In genomic region chr15:34214135-34214534, GRCh38 we compare ENCODE assay signal across 19 cellular contexts.
"Had no signal": no experiment of that assay in that cellular context is flagged by ENCODE, and none has a peak within 500 bp of the region (broad histone marks: within the 10 kb centered on the region; RNA-seq: fewer than 3 reads in every experiment).

No MANE protein-coding gene starts in this region.

- H3K4me3 ChIP-seq: body of pancreas, esophagus squamous epithelium, hepatocyte had no signal

- DNase-seq: activated CD4-positive, alpha-beta T cell treated with anti-CD3 and anti-CD28 coated beads for 48 hours; activated CD8-positive, alpha-beta memory T cell treated with anti-CD3 and anti-CD28 coated beads for 24 hours; activated gamma-delta T cell treated with Interleukin-2 at 50 U/mL for 16 hours; activated naive CD8-positive, alpha-beta T cell treated with anti-CD3 and anti-CD28 coated beads for 36 hours; amygdala; body of pancreas; caudate nucleus; esophagus squamous epithelium; islet precursor cell; mammary epithelial cell; naive thymus-derived CD4-positive, alpha-beta T cell; posterior cingulate gyrus; retina; T-helper 17 cell had no signal

- H3K4me1 Mint-ChIP-seq: activated naive CD8-positive, alpha-beta T cell treated with anti-CD3 and anti-CD28 coated beads for 36 hours; T-helper 17 cell had no signal

- H3K9me3 ChIP-seq: body of pancreas, esophagus squamous epithelium, neutrophil had no signal

- H2AFZ ChIP-seq: hepatocyte had no signal

- FAIRE-seq: colon had no signal

- H3K4me2 ChIP-seq: hepatocyte had no signal

- H3K27ac Mint-ChIP-seq: activated naive CD8-positive, alpha-beta T cell treated with anti-CD3 and anti-CD28 coated beads for 36 hours; naive thymus-derived CD4-positive, alpha-beta T cell; stimulated activated memory B cell treated with anti-CD40 and anti-IgM and Interleukin-4, amounts not matched to agents 10 μg/mL and 1 μg/mL and 100 μg/mL, for 72 hours; T-helper 17 cell had no signal

- H3K4me3 Mint-ChIP-seq: activated naive CD8-positive, alpha-beta T cell treated with anti-CD3 and anti-CD28 coated beads for 36 hours; naive thymus-derived CD4-positive, alpha-beta T cell; stimulated activated memory B cell treated with anti-CD40 and anti-IgM and Interleukin-4, amounts not matched to agents 10 μg/mL and 1 μg/mL and 100 μg/mL, for 72 hours; T-helper 17 cell had no signal

- H3K9me3 Mint-ChIP-seq: activated naive CD8-positive, alpha-beta T cell treated with anti-CD3 and anti-CD28 coated beads for 36 hours; naive thymus-derived CD4-positive, alpha-beta T cell; stimulated activated memory B cell treated with anti-CD40 and anti-IgM and Interleukin-4, amounts not matched to agents 10 μg/mL and 1 μg/mL and 100 μg/mL, for 72 hours had no signal

- H3K27me3 Mint-ChIP-seq: activated naive CD8-positive, alpha-beta T cell treated with anti-CD3 and anti-CD28 coated beads for 36 hours; stimulated activated memory B cell treated with anti-CD40 and anti-IgM and Interleukin-4, amounts not matched to agents 10 μg/mL and 1 μg/mL and 100 μg/mL, for 72 hours had no signal

- ATAC-seq: body of pancreas; left lobe of liver; naive thymus-derived CD4-positive, alpha-beta T cell; stimulated activated memory B cell treated with anti-CD40 and anti-IgM and Interleukin-4, amounts not matched to agents 10 μg/mL and 1 μg/mL and 100 μg/mL, for 72 hours; T-helper 17 cell had no signal

- H3K27ac ChIP-seq: body of pancreas, esophagus squamous epithelium, hepatocyte, neutrophil had no signal

- H3K36me3 Mint-ChIP-seq: activated naive CD8-positive, alpha-beta T cell treated with anti-CD3 and anti-CD28 coated beads for 36 hours; naive thymus-derived CD4-positive, alpha-beta T cell; stimulated activated memory B cell treated with anti-CD40 and anti-IgM and Interleukin-4, amounts not matched to agents 10 μg/mL and 1 μg/mL and 100 μg/mL, for 72 hours had no signal

- H3K27me3 ChIP-seq: body of pancreas, esophagus squamous epithelium, hepatocyte had no signal

- H3K36me3 ChIP-seq: esophagus squamous epithelium, neutrophil had no signal
